3 cellular contexts compared by ENCODE assay signal in the genomic region with DNA sequence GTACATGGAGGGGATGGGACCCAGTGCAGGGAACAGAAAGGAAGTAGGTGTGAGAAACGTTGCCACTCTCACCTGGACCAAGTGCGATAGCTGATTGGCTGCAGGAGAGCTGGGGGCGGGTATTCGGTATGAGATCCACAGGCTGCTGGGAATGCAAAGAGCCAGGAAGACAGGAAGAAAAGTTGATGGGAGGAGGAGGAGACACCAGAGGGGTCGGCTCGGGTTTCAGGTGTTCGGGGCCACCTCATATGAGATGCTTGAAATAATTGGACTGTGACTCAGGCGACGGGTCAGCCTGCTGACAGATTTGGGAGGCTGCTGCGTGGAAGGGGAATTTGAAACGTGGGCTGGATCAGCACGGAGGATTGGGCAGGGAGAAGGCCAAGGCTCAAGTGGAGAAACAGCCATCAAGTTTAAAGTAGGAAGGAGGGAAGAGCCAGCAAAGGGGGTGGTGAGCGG.
TF ChIP-seq lines count a peak whose summit lies in the region.

No MANE protein-coding gene starts in this region.

TF ChIP-seq in A549, 52 proteins besides CTCF, POLR2A, EP300 and RAD21:
- TF ChIP-seq, protein P1, sequence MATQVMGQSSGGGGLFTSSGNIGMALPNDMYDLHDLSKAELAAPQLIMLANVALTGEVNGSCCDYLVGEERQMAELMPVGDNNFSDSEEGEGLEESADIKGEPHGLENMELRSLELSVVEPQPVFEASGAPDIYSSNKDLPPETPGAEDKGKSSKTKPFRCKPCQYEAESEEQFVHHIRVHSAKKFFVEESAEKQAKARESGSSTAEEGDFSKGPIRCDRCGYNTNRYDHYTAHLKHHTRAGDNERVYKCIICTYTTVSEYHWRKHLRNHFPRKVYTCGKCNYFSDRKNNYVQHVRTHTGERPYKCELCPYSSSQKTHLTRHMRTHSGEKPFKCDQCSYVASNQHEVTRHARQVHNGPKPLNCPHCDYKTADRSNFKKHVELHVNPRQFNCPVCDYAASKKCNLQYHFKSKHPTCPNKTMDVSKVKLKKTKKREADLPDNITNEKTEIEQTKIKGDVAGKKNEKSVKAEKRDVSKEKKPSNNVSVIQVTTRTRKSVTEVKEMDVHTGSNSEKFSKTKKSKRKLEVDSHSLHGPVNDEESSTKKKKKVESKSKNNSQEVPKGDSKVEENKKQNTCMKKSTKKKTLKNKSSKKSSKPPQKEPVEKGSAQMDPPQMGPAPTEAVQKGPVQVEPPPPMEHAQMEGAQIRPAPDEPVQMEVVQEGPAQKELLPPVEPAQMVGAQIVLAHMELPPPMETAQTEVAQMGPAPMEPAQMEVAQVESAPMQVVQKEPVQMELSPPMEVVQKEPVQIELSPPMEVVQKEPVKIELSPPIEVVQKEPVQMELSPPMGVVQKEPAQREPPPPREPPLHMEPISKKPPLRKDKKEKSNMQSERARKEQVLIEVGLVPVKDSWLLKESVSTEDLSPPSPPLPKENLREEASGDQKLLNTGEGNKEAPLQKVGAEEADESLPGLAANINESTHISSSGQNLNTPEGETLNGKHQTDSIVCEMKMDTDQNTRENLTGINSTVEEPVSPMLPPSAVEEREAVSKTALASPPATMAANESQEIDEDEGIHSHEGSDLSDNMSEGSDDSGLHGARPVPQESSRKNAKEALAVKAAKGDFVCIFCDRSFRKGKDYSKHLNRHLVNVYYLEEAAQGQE (IDR thresholded peaks at IDR 0.05): no peak

TF ChIP-seq in GM23338, 12 proteins besides CTCF, POLR2A, EP300 and RAD21 (continued from another document and continues in another):
- TF ChIP-seq, protein P2, sequence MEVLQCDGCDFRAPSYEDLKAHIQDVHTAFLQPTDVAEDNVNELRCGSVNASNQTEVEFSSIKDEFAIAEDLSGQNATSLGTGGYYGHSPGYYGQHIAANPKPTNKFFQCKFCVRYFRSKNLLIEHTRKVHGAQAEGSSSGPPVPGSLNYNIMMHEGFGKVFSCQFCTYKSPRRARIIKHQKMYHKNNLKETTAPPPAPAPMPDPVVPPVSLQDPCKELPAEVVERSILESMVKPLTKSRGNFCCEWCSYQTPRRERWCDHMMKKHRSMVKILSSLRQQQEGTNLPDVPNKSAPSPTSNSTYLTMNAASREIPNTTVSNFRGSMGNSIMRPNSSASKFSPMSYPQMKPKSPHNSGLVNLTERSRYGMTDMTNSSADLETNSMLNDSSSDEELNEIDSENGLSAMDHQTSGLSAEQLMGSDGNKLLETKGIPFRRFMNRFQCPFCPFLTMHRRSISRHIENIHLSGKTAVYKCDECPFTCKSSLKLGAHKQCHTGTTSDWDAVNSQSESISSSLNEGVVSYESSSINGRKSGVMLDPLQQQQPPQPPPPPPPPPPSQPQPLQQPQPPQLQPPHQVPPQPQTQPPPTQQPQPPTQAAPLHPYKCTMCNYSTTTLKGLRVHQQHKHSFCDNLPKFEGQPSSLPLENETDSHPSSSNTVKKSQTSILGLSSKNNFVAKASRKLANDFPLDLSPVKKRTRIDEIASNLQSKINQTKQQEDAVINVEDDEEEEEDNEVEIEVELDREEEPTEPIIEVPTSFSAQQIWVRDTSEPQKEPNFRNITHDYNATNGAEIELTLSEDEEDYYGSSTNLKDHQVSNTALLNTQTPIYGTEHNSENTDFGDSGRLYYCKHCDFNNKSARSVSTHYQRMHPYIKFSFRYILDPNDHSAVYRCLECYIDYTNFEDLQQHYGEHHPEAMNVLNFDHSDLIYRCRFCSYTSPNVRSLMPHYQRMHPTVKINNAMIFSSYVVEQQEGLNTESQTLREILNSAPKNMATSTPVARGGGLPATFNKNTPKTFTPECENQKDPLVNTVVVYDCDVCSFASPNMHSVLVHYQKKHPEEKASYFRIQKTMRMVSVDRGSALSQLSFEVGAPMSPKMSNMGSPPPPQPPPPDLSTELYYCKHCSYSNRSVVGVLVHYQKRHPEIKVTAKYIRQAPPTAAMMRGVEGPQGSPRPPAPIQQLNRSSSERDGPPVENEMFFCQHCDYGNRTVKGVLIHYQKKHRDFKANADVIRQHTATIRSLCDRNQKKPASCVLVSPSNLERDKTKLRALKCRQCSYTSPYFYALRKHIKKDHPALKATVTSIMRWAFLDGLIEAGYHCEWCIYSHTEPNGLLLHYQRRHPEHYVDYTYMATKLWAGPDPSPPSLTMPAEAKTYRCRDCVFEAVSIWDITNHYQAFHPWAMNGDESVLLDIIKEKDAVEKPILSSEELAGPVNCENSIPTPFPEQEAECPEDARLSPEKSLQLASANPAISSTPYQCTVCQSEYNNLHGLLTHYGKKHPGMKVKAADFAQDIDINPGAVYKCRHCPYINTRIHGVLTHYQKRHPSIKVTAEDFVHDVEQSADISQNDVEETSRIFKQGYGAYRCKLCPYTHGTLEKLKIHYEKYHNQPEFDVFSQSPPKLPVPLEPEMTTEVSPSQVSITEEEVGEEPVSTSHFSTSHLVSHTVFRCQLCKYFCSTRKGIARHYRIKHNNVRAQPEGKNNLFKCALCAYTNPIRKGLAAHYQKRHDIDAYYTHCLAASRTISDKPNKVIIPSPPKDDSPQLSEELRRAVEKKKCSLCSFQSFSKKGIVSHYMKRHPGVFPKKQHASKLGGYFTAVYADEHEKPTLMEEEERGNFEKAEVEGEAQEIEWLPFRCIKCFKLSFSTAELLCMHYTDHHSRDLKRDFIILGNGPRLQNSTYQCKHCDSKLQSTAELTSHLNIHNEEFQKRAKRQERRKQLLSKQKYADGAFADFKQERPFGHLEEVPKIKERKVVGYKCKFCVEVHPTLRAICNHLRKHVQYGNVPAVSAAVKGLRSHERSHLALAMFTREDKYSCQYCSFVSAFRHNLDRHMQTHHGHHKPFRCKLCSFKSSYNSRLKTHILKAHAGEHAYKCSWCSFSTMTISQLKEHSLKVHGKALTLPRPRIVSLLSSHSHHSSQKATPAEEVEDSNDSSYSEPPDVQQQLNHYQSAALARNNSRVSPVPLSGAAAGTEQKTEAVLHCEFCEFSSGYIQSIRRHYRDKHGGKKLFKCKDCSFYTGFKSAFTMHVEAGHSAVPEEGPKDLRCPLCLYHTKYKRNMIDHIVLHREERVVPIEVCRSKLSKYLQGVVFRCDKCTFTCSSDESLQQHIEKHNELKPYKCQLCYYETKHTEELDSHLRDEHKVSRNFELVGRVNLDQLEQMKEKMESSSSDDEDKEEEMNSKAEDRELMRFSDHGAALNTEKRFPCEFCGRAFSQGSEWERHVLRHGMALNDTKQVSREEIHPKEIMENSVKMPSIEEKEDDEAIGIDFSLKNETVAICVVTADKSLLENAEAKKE (CRISPR knock-in tag; IDR thresholded peaks at IDR 0.05): peak; percentile 0; the same call in 1 of the 2 replicates
- TF ChIP-seq JUNB (IDR thresholded peaks at IDR 0.05; ENCODE audit: unreplicated experiment): no peak
- TF ChIP-seq STAT1 (IDR thresholded peaks at IDR 0.05; ENCODE audit: unreplicated experiment): no peak
- no peak for TF ChIP-seq EZH2 (IDR thresholded peaks at IDR 0.05; ENCODE audit: low read depth, unreplicated experiment)
- peak; percentile 33; the same call in 1 of the 2 replicates for TF ChIP-seq POLR2AphosphoS5 (IDR thresholded peaks at IDR 0.05; ENCODE audit: low read depth)
- TF ChIP-seq, protein P1 (IDR thresholded peaks at IDR 0.05; ENCODE audit: unreplicated experiment): no peak
- TF ChIP-seq ZNF114 (CRISPR knock-in tag; IDR thresholded peaks at IDR 0.05): no peak

TF ChIP-seq in SK-N-SH, 30 proteins besides CTCF, POLR2A, EP300 and RAD21 (continued from another document):
- TF ChIP-seq NFIC (IDR thresholded peaks at IDR 0.05; ENCODE audit: borderline replicate concordance) (peak; percentile 18; the same call in 1 of the 2 replicates), MEF2A (IDR thresholded peaks at IDR 0.05; ENCODE audit: borderline replicate concordance, low read depth) (no peak), GATA2 (CRISPR knock-in tag; IDR thresholded peaks at IDR 0.05) (no peak), ELF1 (IDR thresholded peaks at IDR 0.05) (peak; percentile 43; the same call in 1 of the 2 replicates), TCF12 (IDR thresholded peaks at IDR 0.05) (peak; percentile 51), FOSL2 (IDR thresholded peaks at IDR 0.05; ENCODE audit: borderline replicate concordance, low read depth) (peak; percentile 75; the same call in 1 of the 2 replicates), POLR2AphosphoS5 (IDR thresholded peaks at IDR 0.05; ENCODE audit: low read depth, low read length) (peak; percentile 22; the same call in 1 of the 2 replicates), YY1 (IDR thresholded peaks at IDR 0.05; ENCODE audit: low read depth) (no peak), CHD2 (IDR thresholded peaks at IDR 0.05; ENCODE audit: low read length, partially characterized antibody) (no peak), EZH2phosphoT487 (IDR thresholded peaks at IDR 0.05; ENCODE audit: borderline replicate concordance, low read depth) (no peak), FOXM1 (IDR thresholded peaks at IDR 0.05; ENCODE audit: low read depth) (no peak), RCOR1 (IDR thresholded peaks at IDR 0.05; ENCODE audit: low read length) (no peak), RXRA (IDR thresholded peaks at IDR 0.05; ENCODE audit: borderline replicate concordance, low read depth) (peak; percentile 59; the same call in 1 of the 2 replicates), RFX5 (IDR thresholded peaks at IDR 0.05; ENCODE audit: low read length) (no peak), MXI1 (IDR thresholded peaks at IDR 0.05; ENCODE audit: low read depth, low read length) (no peak), FOXJ3 (CRISPR knock-in tag; IDR thresholded peaks at IDR 0.05) (no peak), SIN3A (IDR thresholded peaks at IDR 0.05; ENCODE audit: borderline replicate concordance, low read depth, low read length) (no peak)
- TF ChIP-seq, protein P1 (IDR thresholded peaks at IDR 0.05; ENCODE audit: low read depth, low read length): no peak
- TF ChIP-seq, protein P3, sequence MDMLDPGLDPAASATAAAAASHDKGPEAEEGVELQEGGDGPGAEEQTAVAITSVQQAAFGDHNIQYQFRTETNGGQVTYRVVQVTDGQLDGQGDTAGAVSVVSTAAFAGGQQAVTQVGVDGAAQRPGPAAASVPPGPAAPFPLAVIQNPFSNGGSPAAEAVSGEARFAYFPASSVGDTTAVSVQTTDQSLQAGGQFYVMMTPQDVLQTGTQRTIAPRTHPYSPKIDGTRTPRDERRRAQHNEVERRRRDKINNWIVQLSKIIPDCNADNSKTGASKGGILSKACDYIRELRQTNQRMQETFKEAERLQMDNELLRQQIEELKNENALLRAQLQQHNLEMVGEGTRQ (IDR thresholded peaks at IDR 0.05; ENCODE audit: borderline replicate concordance, low read depth, low read length): no peak
- TF ChIP-seq, protein P4, sequence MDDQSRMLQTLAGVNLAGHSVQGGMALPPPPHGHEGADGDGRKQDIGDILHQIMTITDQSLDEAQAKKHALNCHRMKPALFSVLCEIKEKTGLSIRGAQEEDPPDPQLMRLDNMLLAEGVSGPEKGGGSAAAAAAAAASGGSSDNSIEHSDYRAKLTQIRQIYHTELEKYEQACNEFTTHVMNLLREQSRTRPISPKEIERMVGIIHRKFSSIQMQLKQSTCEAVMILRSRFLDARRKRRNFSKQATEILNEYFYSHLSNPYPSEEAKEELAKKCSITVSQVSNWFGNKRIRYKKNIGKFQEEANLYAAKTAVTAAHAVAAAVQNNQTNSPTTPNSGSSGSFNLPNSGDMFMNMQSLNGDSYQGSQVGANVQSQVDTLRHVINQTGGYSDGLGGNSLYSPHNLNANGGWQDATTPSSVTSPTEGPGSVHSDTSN (IDR thresholded peaks at IDR 0.05): peak; percentile 61
- TF ChIP-seq, protein P5, sequence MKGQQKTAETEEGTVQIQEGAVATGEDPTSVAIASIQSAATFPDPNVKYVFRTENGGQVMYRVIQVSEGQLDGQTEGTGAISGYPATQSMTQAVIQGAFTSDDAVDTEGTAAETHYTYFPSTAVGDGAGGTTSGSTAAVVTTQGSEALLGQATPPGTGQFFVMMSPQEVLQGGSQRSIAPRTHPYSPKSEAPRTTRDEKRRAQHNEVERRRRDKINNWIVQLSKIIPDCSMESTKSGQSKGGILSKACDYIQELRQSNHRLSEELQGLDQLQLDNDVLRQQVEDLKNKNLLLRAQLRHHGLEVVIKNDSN (IDR thresholded peaks at IDR 0.05; ENCODE audit: borderline replicate concordance, low read depth): no peak
